ENCODE assay signal across 1 cellular context in the genomic region with DNA sequence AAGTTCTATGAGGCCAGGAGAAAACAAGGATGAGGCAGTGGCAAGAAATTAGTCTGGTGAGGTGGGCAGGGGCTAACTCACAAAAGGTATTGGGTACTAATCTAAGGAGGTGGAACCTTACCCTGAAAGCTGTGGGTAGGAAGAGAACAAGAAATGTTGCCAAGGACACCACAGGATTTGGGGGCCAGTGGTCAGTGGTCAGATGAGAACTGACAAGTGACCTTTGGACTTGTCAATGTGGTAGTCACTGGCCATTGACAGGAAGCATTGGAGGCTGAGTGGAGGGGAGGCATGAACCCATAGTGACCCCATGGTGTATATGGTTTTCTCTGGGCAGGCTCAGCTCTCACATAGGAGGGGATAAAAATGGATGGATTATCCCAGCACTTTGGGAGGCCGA.
TF ChIP-seq lines count a peak whose summit lies in the region.

No MANE protein-coding gene starts in this region.

TF ChIP-seq in K562, 482 proteins besides CTCF, POLR2A, EP300 and RAD21 (continued from another document):
- TF ChIP-seq, protein P1, sequence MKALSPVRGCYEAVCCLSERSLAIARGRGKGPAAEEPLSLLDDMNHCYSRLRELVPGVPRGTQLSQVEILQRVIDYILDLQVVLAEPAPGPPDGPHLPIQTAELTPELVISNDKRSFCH (CRISPR knock-in tag; IDR thresholded peaks at IDR 0.05): no peak
- TF ChIP-seq, protein P1 (tag; IDR thresholded peaks at IDR 0.05): 0 out of 2 replicates have a peak, but pooled peaks have one; percentile 35
- peak; percentile 4 for TF ChIP-seq MEIS2 (IDR thresholded peaks at IDR 0.05; ENCODE audit: partially characterized antibody)
- peak; percentile 46; the same call in 1 of the 2 replicates for TF ChIP-seq DMBX1 (CRISPR knock-in tag; IDR thresholded peaks at IDR 0.05; ENCODE audit: borderline replicate concordance)
- TF ChIP-seq, protein P2, sequence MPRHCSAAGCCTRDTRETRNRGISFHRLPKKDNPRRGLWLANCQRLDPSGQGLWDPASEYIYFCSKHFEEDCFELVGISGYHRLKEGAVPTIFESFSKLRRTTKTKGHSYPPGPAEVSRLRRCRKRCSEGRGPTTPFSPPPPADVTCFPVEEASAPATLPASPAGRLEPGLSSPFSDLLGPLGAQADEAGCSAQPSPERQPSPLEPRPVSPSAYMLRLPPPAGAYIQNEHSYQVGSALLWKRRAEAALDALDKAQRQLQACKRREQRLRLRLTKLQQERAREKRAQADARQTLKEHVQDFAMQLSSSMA (CRISPR knock-in tag; IDR thresholded peaks at IDR 0.05): no peak
- TF ChIP-seq NFE2L1 (tag; IDR thresholded peaks at IDR 0.05; ENCODE audit: borderline replicate concordance, low read depth): no peak
- no peak for TF ChIP-seq HDAC2 (IDR thresholded peaks at IDR 0.05)
- no peak for TF ChIP-seq POU5F1 (IDR thresholded peaks at IDR 0.05; ENCODE audit: borderline replicate concordance, low read depth, low read length, partially characterized antibody)
- TF ChIP-seq KAT7 (CRISPR knock-in tag; IDR thresholded peaks at IDR 0.05; ENCODE audit: borderline replicate concordance): peak; percentile 4; the same call in 1 of the 2 replicates
- TF ChIP-seq ZKSCAN3 (CRISPR knock-in tag; IDR thresholded peaks at IDR 0.05): no peak
- TF ChIP-seq ADNP (tag; IDR thresholded peaks at IDR 0.05): 0 out of 2 replicates have a peak, but pooled peaks have one; percentile 1
- TF ChIP-seq, protein P3, sequence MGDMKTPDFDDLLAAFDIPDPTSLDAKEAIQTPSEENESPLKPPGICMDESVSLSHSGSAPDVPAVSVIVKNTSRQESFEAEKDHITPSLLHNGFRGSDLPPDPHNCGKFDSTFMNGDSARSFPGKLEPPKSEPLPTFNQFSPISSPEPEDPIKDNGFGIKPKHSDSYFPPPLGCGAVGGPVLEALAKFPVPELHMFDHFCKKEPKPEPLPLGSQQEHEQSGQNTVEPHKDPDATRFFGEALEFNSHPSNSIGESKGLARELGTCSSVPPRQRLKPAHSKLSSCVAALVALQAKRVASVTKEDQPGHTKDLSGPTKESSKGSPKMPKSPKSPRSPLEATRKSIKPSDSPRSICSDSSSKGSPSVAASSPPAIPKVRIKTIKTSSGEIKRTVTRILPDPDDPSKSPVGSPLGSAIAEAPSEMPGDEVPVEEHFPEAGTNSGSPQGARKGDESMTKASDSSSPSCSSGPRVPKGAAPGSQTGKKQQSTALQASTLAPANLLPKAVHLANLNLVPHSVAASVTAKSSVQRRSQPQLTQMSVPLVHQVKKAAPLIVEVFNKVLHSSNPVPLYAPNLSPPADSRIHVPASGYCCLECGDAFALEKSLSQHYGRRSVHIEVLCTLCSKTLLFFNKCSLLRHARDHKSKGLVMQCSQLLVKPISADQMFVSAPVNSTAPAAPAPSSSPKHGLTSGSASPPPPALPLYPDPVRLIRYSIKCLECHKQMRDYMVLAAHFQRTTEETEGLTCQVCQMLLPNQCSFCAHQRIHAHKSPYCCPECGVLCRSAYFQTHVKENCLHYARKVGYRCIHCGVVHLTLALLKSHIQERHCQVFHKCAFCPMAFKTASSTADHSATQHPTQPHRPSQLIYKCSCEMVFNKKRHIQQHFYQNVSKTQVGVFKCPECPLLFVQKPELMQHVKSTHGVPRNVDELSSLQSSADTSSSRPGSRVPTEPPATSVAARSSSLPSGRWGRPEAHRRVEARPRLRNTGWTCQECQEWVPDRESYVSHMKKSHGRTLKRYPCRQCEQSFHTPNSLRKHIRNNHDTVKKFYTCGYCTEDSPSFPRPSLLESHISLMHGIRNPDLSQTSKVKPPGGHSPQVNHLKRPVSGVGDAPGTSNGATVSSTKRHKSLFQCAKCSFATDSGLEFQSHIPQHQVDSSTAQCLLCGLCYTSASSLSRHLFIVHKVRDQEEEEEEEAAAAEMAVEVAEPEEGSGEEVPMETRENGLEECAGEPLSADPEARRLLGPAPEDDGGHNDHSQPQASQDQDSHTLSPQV (IDR thresholded peaks at IDR 0.05): peak; percentile 50; the same call in 1 of the 2 replicates
- TF ChIP-seq PURB (CRISPR knock-in tag; IDR thresholded peaks at IDR 0.05; ENCODE audit: low read depth): no peak
TF ChIP-seq in K562: peak in this region for 16.
